15 cellular contexts compared by ENCODE assay signal in the genomic region with DNA sequence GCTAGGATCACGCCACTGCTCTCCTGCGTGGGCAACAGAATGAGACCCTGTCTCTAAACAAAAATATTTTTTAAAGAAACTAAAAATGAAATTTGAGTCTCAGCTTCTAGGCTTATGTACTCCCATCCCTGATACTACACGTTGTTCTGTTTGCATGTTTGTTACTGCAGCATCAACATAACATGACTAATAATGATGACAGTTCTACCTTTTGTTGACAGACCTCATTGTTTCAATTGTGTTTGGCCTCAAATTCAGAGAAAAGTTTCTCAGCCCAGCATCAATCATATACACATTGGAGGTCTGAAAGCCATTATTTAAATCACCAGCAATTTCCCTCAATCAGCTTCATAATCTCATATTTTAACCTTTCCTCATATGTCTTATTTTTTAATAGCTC. TPM values are rescaled to one million over a fixed set of nuclear protein-coding genes. Genes with fewer than 3 reads are reported as not detected.
"Had no signal": no experiment of that assay in that cellular context is flagged by ENCODE, and none has a peak within 500 bp of the region (broad histone marks: within the 10 kb centered on the region; RNA-seq: fewer than 3 reads in every experiment).

No MANE protein-coding gene starts in this region.

- H3K27me3 Mint-ChIP-seq: activated naive CD8-positive, alpha-beta T cell treated with anti-CD3 and anti-CD28 coated beads, Interleukin-2, amount 50 U/mL, for 24 hours; naive thymus-derived CD8-positive, alpha-beta T cell had no signal

- H2AFZ ChIP-seq: hepatocyte had no signal

- H3K27ac Mint-ChIP-seq: activated CD4-positive, alpha-beta T cell treated with anti-CD3 and anti-CD28 coated beads, Interleukin-2, amount 10 ng/mL, durations not matched to agents 24 days and 14 days; activated naive CD8-positive, alpha-beta T cell treated with anti-CD3 and anti-CD28 coated beads, Interleukin-2, amount 50 U/mL, for 24 hours; T-helper 1 cell treated with Interleukin-12 subunit alpha and Interleukin-12 subunit beta and Interleukin-4 antibody, amounts not matched to agents 30 μg/mL and 1 μg/mL, for 36 hours had no signal

- H3K4me2 ChIP-seq: hepatocyte had no signal

- ATAC-seq: activated naive CD8-positive, alpha-beta T cell treated with anti-CD3 and anti-CD28 coated beads, Interleukin-2, amount 50 U/mL, for 24 hours; naive thymus-derived CD8-positive, alpha-beta T cell had no signal

- H3K27ac ChIP-seq: hepatocyte, stomach, thoracic aorta had no signal

- DNase-seq: activated CD4-positive, alpha-beta T cell treated with anti-CD3 and anti-CD28 coated beads, Interleukin-2, amount 10 ng/mL, durations not matched to agents 24 days and 14 days; activated CD8-positive, alpha-beta memory T cell treated with anti-CD3 and anti-CD28 coated beads for 24 hours; activated naive CD4-positive, alpha-beta T cell treated with Interleukin-2 at 50 U/mL for 16 hours; activated naive CD8-positive, alpha-beta T cell treated with anti-CD3 and anti-CD28 coated beads, Interleukin-2, amount 50 U/mL, for 24 hours; effector memory CD4-positive, alpha-beta T cell; naive thymus-derived CD8-positive, alpha-beta T cell; occipital lobe; stomach had no signal

- H3K4me1 Mint-ChIP-seq: activated CD4-positive, alpha-beta T cell treated with anti-CD3 and anti-CD28 coated beads, Interleukin-2, amount 10 ng/mL, durations not matched to agents 24 days and 14 days; activated naive CD8-positive, alpha-beta T cell treated with anti-CD3 and anti-CD28 coated beads, Interleukin-2, amount 50 U/mL, for 24 hours; naive thymus-derived CD8-positive, alpha-beta T cell had no signal

- H3K27me3 ChIP-seq: hepatocyte, stomach had no signal

- H3K9me3 Mint-ChIP-seq: activated naive CD8-positive, alpha-beta T cell treated with anti-CD3 and anti-CD28 coated beads, Interleukin-2, amount 50 U/mL, for 24 hours; T-helper 1 cell treated with Interleukin-12 subunit alpha and Interleukin-12 subunit beta and Interleukin-4 antibody, amounts not matched to agents 30 μg/mL and 1 μg/mL, for 36 hours had no signal

- H3K9me3 ChIP-seq: thoracic aorta had no signal

- H3K4me3 Mint-ChIP-seq: activated CD4-positive, alpha-beta T cell treated with anti-CD3 and anti-CD28 coated beads, Interleukin-2, amount 10 ng/mL, durations not matched to agents 24 days and 14 days; activated naive CD8-positive, alpha-beta T cell treated with anti-CD3 and anti-CD28 coated beads, Interleukin-2, amount 50 U/mL, for 24 hours; naive thymus-derived CD8-positive, alpha-beta T cell; T-helper 1 cell treated with Interleukin-12 subunit alpha and Interleukin-12 subunit beta and Interleukin-4 antibody, amounts not matched to agents 30 μg/mL and 1 μg/mL, for 36 hours had no signal

- H3K4me3 ChIP-seq: hepatocyte, lung, stomach, thoracic aorta had no signal

RNA-seq across cellular contexts. Expression of gene HOATZ, which starts 46.7 kb away (rescaled TPM):
- total RNA-seq: activated CD4-positive, alpha-beta T cell treated with anti-CD3 and anti-CD28 coated beads, Interleukin-2, amount 10 ng/mL, durations not matched to agents 24 days and 14 days; epithelial cell of proximal tubule; hepatocyte; mononuclear cell; naive thymus-derived CD8-positive, alpha-beta T cell; occipital lobe; stomach; thoracic aorta; urinary bladder had no signal
- polyA plus RNA-seq: hepatocyte; naive thymus-derived CD8-positive, alpha-beta T cell; urinary bladder had no signal

RNA-seq across cellular contexts. Expression of gene BTG4, which starts 49.1 kb away (rescaled TPM):
- total RNA-seq: activated CD4-positive, alpha-beta T cell treated with anti-CD3 and anti-CD28 coated beads, Interleukin-2, amount 10 ng/mL, durations not matched to agents 24 days and 14 days; epithelial cell of proximal tubule; hepatocyte; mononuclear cell; naive thymus-derived CD8-positive, alpha-beta T cell; occipital lobe; stomach; thoracic aorta; urinary bladder had no signal
- polyA plus RNA-seq: hepatocyte; naive thymus-derived CD8-positive, alpha-beta T cell; stomach; urinary bladder had no signal
